3 cellular contexts compared by ENCODE assay signal in the genomic region with DNA sequence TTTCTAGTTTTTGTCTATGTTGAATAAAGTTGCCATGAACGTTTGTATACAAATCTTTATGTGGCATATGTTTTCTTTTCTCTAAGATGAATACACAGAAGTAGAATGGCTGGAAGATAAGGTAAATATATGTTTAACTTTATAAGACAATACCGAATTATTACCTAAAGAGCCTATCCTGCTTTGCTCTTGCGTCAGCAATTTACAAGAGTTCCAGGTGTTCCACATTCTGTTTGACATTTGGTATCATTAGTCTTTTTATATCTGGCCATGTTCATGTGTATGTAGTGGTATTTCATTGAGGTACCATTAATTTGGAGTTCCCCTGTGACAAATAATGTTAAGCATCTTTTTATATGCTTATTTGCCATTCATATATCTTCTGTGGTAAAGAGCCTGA.
"Had no signal": no experiment of that assay in that cellular context is flagged by ENCODE, and none has a peak within 500 bp of the region (broad histone marks: within the 10 kb centered on the region; RNA-seq: fewer than 3 reads in every experiment).

No MANE protein-coding gene starts in this region.

- DNase-seq: GDM1, GF-D8 had no signal

- H3K4me3 ChIP-seq: GM12878 had no signal
